17 cellular contexts compared by ENCODE assay signal in the genomic region with DNA sequence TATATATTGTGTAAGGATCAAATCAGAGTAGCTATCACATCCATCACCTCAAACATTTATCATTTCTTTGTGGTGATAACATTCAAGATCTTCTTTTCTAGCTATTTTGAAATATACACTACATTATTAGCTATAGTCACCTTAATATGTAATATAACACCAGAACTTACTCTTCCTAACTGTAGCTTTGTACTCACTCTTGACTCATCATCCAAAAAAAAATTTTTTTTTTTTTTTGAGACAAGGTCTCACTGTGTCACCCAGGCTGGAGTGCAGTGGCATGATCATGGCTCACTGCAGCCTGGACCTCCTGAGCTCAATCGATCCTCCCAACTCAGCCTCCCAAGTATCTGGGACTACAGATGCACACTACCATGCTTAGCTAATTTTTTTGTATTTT.
DNase-seq lines count a peak whose midpoint lies in the region; ATAC-seq and TF ChIP-seq lines count a peak whose summit lies in the region.
"Had no signal": no experiment of that assay in that cellular context is flagged by ENCODE, and none has a peak within 500 bp of the region (broad histone marks: within the 10 kb centered on the region; RNA-seq: fewer than 3 reads in every experiment).

No MANE protein-coding gene starts in this region.

- no peaks in the 10 kb centered on the region for H3K9me3 ChIP-seq in RWPE2 (ENCODE audit: severe bottlenecking)
- no peaks in the 10 kb centered on the region for H3K9me3 ChIP-seq in adrenal gland (replicated peaks in 1 of 3)
- H3K9me3 ChIP-seq: BLaER1, HAP-1 had no signal

- H3K4me1 ChIP-seq in RWPE2 (ENCODE audit: insufficient read depth, poor library complexity, severe bottlenecking) = no peaks in the 10 kb centered on the region
- H3K4me1 ChIP-seq in foreskin keratinocyte = no peaks in the 10 kb centered on the region
- H3K4me1 ChIP-seq in adrenal gland (replicated peaks in 1 of 2) = no peaks in the 10 kb centered on the region
- H3K4me1 ChIP-seq: BLaER1 had no signal

- DNase-seq in ELR (ENCODE audit: low read depth) (peak; percentile 47), HCEC 1CT (peak; percentile 47), RWPE2 (ENCODE audit: low spot score) (no peak), foreskin keratinocyte (no peak), adrenal gland (no peak), natural killer cell (no peak)
- DNase-seq: 8988T; CD4-positive, alpha-beta memory T cell; DMS153; DMS79; GF-D8 had no signal

- H3K27ac Mint-ChIP-seq in natural killer cell = no peak overlapping the region
- H3K27ac Mint-ChIP-seq: CD14-positive monocyte; CD4-positive, alpha-beta memory T cell; IgD-negative memory B cell had no signal

- no peak overlapping the region for H3K27ac ChIP-seq in RWPE2 (ENCODE audit: poor library complexity, severe bottlenecking)
- no peak overlapping the region for H3K27ac ChIP-seq in foreskin keratinocyte
- H3K27ac ChIP-seq in adrenal gland = no peak overlapping the region
- H3K27ac ChIP-seq: BLaER1 had no signal

- H3K4me3 ChIP-seq in RWPE2 (ENCODE audit: severe bottlenecking) (no peak overlapping the region), adrenal gland (no peak overlapping the region)
- H3K4me3 ChIP-seq: BLaER1, HAP-1 had no signal

- no peak for TF ChIP-seq POLR2A in adrenal gland (IDR thresholded peaks at IDR 0.05)

- H3K27me3 Mint-ChIP-seq in natural killer cell (ENCODE audit: low read depth in 2 of 2) = peaks cover 0 to 3% of the 10 kb centered on the region in 2 donors
- H3K27me3 Mint-ChIP-seq: IgD-negative memory B cell had no signal

- 85 to 96% (median 95%) methylated on average over 1 of the region's 1 CpG for WGBS in adrenal gland, 4 donors

- intact Hi-C loops in adrenal gland (cut with DNase I) = no loop called here
- intact Hi-C loops in natural killer cell (cut with micrococcal nuclease) = no loop called here

- H3K27me3 ChIP-seq in RWPE2 (ENCODE audit: insufficient read depth, poor library complexity, severe bottlenecking) (no peaks in the 10 kb centered on the region), foreskin keratinocyte (no peaks in the 10 kb centered on the region), adrenal gland (no peaks in the 10 kb centered on the region)
- H3K27me3 ChIP-seq: BLaER1 had no signal

- TF ChIP-seq CTCF in RWPE2 (IDR thresholded peaks at IDR 0.05; ENCODE audit: poor library complexity, severe bottlenecking) (no peak), foreskin keratinocyte (conservative IDR thresholded peaks at IDR 0.05) (no peak), adrenal gland (IDR thresholded peaks at IDR 0.05) (no peak), natural killer cell (IDR thresholded peaks at IDR 0.05) (no peak)

- no peak overlapping the region for H3K4me3 Mint-ChIP-seq in natural killer cell
- H3K4me3 Mint-ChIP-seq: CD14-positive monocyte; CD4-positive, alpha-beta memory T cell; IgD-negative memory B cell had no signal

- H3K36me3 ChIP-seq in RWPE2 (ENCODE audit: low read depth) = no peaks in the 10 kb centered on the region
- no peaks in the 10 kb centered on the region for H3K36me3 ChIP-seq in adrenal gland (replicated peaks in 1 of 2)
- H3K36me3 ChIP-seq: BLaER1, HAP-1 had no signal

- H3K36me3 Mint-ChIP-seq in natural killer cell = no peaks in the 10 kb centered on the region
- H3K36me3 Mint-ChIP-seq: CD14-positive monocyte; CD4-positive, alpha-beta memory T cell had no signal

- H3K4me1 Mint-ChIP-seq in natural killer cell = no peaks in the 10 kb centered on the region
- H3K4me1 Mint-ChIP-seq: CD14-positive monocyte; CD4-positive, alpha-beta memory T cell; IgD-negative memory B cell had no signal

- H3K9me3 Mint-ChIP-seq in natural killer cell = no peaks in the 10 kb centered on the region
- H3K9me3 Mint-ChIP-seq: CD14-positive monocyte; CD4-positive, alpha-beta memory T cell; IgD-negative memory B cell had no signal

- ATAC-seq in RWPE2 (ENCODE audit: low read depth) (peak; percentile 45; the same call in 1 of the 3 replicates), foreskin keratinocyte (peak; percentile 63), GM21515 (IDR thresholded peaks at IDR 0.05; ENCODE audit: unreplicated experiment) (no peak), natural killer cell (no peak)
- ATAC-seq: HepG2 had no signal

Comparison
In these comparisons a context has a peak if more than half of its experiments do, and no peak if none do; other contexts are left out.
1. DNase-seq: peak in ELR (single experiment) and HCEC 1CT (single experiment); none in RWPE2 (single experiment), foreskin keratinocyte (0 of 2), adrenal gland (0 of 7) and natural killer cell (single experiment).
2. ATAC-seq: peak in RWPE2 (single experiment) and foreskin keratinocyte (single experiment); none in GM21515 (single experiment) and natural killer cell (0 of 3).